ENCODE assay signal across 8 cellular contexts in the genomic region with DNA sequence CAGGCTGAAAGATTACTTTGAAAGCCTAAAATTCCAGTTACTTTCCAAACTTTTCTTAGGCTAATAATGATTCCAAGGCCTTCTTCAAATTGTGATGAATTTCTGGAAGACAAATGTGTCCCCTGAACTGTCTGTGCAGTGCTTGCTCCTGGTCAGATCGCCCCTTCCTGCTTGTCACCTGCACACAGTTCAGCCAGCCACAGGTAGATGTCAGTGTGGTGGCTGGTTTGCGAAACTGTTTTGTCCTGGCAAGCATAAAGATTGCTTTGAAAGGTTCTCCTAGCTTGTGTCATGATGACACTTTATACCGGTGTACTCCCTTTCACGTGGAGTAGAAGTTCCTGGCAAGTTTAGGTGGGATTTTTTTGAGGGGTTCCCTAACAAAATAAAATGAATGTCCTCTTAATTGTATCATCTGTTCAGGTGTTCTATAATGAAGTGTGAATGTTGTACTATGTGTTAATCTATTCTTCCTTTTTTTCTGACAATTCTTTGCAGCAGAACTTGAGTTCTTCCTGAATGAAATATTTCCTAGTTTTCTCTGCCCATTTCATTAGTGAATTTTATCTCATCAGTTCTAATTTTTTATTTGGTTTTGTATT.
A peak's percentile ranks its signal among the peaks of the same experiment; 100 is the strongest.
DNase-seq lines count a peak whose midpoint lies in the region; ATAC-seq and TF ChIP-seq lines count a peak whose summit lies in the region.

No MANE protein-coding gene starts in this region.

- H3K36me3 Mint-ChIP-seq in chondrocyte (ENCODE audit: low read depth) (no peaks in the 10 kb centered on the region), mesothelial cell of epicardium (no peaks in the 10 kb centered on the region)

- H3K27me3 Mint-ChIP-seq in chondrocyte (ENCODE audit: low read depth) (no peaks in the 10 kb centered on the region), mesothelial cell of epicardium (ENCODE audit: low read depth) (no peaks in the 10 kb centered on the region)

- H3K27ac Mint-ChIP-seq in chondrocyte (ENCODE audit: unreplicated experiment) (no peak overlapping the region), mesothelial cell of epicardium (peak overlapping the region; percentile 30)

- peak; percentile 34 for DNase-seq in ELR (ENCODE audit: low read depth)
- no peak for DNase-seq in chondrocyte (ENCODE audit: low spot score)
- DNase-seq in mesothelial cell of epicardium (ENCODE audit: low spot score in 2 of 2, unreplicated experiment in 2 of 2) = no peak
- DNase-seq in 8988T = no peak

- peak; percentile 90 for TF ChIP-seq CTCF in LNCAP (IDR thresholded peaks at IDR 0.05)
- TF ChIP-seq CTCF in chondrocyte (IDR thresholded peaks at IDR 0.05) = peak; percentile 52
- no peak for TF ChIP-seq CTCF in mesothelial cell of epicardium (IDR thresholded peaks at IDR 0.05; ENCODE audit: unreplicated experiment)

- no peak overlapping the region for H3K4me3 Mint-ChIP-seq in chondrocyte (ENCODE audit: unreplicated experiment)
- H3K4me3 Mint-ChIP-seq in mesothelial cell of epicardium = no peak overlapping the region

- H3K9me3 Mint-ChIP-seq in chondrocyte (ENCODE audit: low read depth) (no peaks in the 10 kb centered on the region), mesothelial cell of epicardium (no peaks in the 10 kb centered on the region)

- H3K4me1 Mint-ChIP-seq in chondrocyte (ENCODE audit: low read depth) (peaks cover 24% of the 10 kb centered on the region), mesothelial cell of epicardium (peaks cover 26% of the 10 kb centered on the region)

- peak; percentile 65 for ATAC-seq in GM21526 (IDR thresholded peaks at IDR 0.05; ENCODE audit: low FRiP score, unreplicated experiment)
- ATAC-seq in SK-N-SH treated with all-trans-retinoic acid at 6 μM for 48 hours = peak; percentile 56; the same call in 2 of the 3 replicates
- no peak for ATAC-seq in GM21515 (IDR thresholded peaks at IDR 0.05; ENCODE audit: unreplicated experiment)

TF ChIP-seq in SK-N-SH treated with all-trans-retinoic acid at 6 μM for 48 hours, 23 proteins besides CTCF, POLR2A, EP300 and RAD21:
- TF ChIP-seq ZNF70 (CRISPR knock-in tag; IDR thresholded peaks at IDR 0.05) (no peak), PPARA (CRISPR knock-in tag; IDR thresholded peaks at IDR 0.05; ENCODE audit: borderline replicate concordance) (no peak), CSDC2 (CRISPR knock-in tag; IDR thresholded peaks at IDR 0.05) (no peak), ZFP30 (CRISPR knock-in tag; IDR thresholded peaks at IDR 0.05) (no peak), ISL1 (CRISPR knock-in tag; IDR thresholded peaks at IDR 0.05) (no peak), ARNTL (CRISPR knock-in tag; IDR thresholded peaks at IDR 0.05; ENCODE audit: borderline replicate concordance, low read depth) (no peak), ESRRG (CRISPR knock-in tag; IDR thresholded peaks at IDR 0.05) (no peak), SNAI2 (CRISPR knock-in tag; IDR thresholded peaks at IDR 0.05) (no peak)
- TF ChIP-seq, protein P1, sequence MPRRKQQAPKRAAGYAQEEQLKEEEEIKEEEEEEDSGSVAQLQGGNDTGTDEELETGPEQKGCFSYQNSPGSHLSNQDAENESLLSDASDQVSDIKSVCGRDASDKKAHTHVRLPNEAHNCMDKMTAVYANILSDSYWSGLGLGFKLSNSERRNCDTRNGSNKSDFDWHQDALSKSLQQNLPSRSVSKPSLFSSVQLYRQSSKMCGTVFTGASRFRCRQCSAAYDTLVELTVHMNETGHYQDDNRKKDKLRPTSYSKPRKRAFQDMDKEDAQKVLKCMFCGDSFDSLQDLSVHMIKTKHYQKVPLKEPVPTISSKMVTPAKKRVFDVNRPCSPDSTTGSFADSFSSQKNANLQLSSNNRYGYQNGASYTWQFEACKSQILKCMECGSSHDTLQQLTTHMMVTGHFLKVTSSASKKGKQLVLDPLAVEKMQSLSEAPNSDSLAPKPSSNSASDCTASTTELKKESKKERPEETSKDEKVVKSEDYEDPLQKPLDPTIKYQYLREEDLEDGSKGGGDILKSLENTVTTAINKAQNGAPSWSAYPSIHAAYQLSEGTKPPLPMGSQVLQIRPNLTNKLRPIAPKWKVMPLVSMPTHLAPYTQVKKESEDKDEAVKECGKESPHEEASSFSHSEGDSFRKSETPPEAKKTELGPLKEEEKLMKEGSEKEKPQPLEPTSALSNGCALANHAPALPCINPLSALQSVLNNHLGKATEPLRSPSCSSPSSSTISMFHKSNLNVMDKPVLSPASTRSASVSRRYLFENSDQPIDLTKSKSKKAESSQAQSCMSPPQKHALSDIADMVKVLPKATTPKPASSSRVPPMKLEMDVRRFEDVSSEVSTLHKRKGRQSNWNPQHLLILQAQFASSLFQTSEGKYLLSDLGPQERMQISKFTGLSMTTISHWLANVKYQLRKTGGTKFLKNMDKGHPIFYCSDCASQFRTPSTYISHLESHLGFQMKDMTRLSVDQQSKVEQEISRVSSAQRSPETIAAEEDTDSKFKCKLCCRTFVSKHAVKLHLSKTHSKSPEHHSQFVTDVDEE (CRISPR knock-in tag; IDR thresholded peaks at IDR 0.05) = no peak
